Comparison of ENCODE assay signal across 14 cellular contexts in the genomic region with DNA sequence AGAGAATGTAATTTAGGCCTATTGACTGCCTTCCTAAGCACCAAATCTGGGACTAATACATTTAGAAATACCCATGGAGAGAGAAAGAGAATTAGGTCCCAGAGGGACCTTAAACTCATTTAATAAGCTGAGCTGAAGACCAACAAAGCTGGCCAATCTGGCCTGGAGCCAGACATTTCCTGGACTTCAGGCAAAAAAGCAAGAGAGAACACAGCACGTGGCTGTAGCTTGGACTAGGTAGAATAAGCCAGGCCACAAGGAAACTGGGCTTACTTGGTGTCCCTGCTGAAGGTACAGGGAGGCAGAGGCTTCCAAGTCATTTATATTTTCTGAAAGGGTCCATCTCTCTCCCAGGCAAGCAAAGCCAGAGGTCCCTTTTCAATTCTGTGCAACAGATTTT.
DNase-seq lines count a peak whose midpoint lies in the region; ATAC-seq and TF ChIP-seq lines count a peak whose summit lies in the region.
"Had no signal": no experiment of that assay in that cellular context is flagged by ENCODE, and none has a peak within 500 bp of the region (broad histone marks: within the 10 kb centered on the region; RNA-seq: fewer than 3 reads in every experiment).

No MANE protein-coding gene starts in this region.

- H3K9me3 ChIP-seq in mucosa of descending colon = no peaks in the 10 kb centered on the region

- H3K27me3 Mint-ChIP-seq in GM23338 (ENCODE audit: insufficient read depth, low read depth, poor library complexity) = peaks cover 4% of the 10 kb centered on the region
- H3K27me3 Mint-ChIP-seq in stimulated activated naive B cell treated with anti-CD40 and anti-IgM and Interleukin-4, amounts not matched to agents 10 μg/mL and 1 μg/mL and 100 μg/mL, for 72 hours = peaks cover 24 to 27% of the 10 kb centered on the region in 2 donors

- H2AFZ ChIP-seq in GM23338 = 0 out of 2 replicates have a peak overlapping the region, but pooled peaks have one; percentile 38

- no peak overlapping the region for H3K4me3 Mint-ChIP-seq in GM23338
- no peak overlapping the region for H3K4me3 Mint-ChIP-seq in stimulated activated naive B cell treated with anti-CD40 and anti-IgM and Interleukin-4, amounts not matched to agents 10 μg/mL and 1 μg/mL and 100 μg/mL, for 72 hours
- H3K4me3 Mint-ChIP-seq: activated CD8-positive, alpha-beta T cell treated with anti-CD3 and anti-CD28 coated beads, Interleukin-2, amount 10 ng/mL, durations not matched to agents 7 days and 5 days; CD8-positive, alpha-beta T cell; T-helper 17 cell had no signal

- TF ChIP-seq CTCF in GM23338 (conservative IDR thresholded peaks at IDR 0.05; ENCODE audit: low read depth in 2 of 2) (no peak), astrocyte of the spinal cord (IDR thresholded peaks at IDR 0.05; ENCODE audit: low read depth, low read length) (no peak), mucosa of descending colon (IDR thresholded peaks at IDR 0.05) (no peak)

- H3K27ac Mint-ChIP-seq in GM23338 = no peak overlapping the region
- H3K27ac Mint-ChIP-seq in stimulated activated naive B cell treated with anti-CD40 and anti-IgM and Interleukin-4, amounts not matched to agents 10 μg/mL and 1 μg/mL and 100 μg/mL, for 72 hours = no peak overlapping the region
- H3K27ac Mint-ChIP-seq: activated CD8-positive, alpha-beta T cell treated with anti-CD3 and anti-CD28 coated beads, Interleukin-2, amount 10 ng/mL, durations not matched to agents 7 days and 5 days; CD8-positive, alpha-beta T cell; T-helper 17 cell had no signal

- H3F3A ChIP-seq in GM23338 (replicated peaks; ENCODE audit: low read depth) = no peaks in the 10 kb centered on the region

- peaks cover 8% of the 10 kb centered on the region; the same call in 2 of the 3 replicates for H3K9me3 Mint-ChIP-seq in GM23338
- no peaks in the 10 kb centered on the region for H3K9me3 Mint-ChIP-seq in stimulated activated naive B cell treated with anti-CD40 and anti-IgM and Interleukin-4, amounts not matched to agents 10 μg/mL and 1 μg/mL and 100 μg/mL, for 72 hours
- H3K9me3 Mint-ChIP-seq: CD8-positive, alpha-beta T cell had no signal

- ATAC-seq in GM23338 (no peak), left cardiac atrium (peak; percentile 39 to 79), mucosa of descending colon (no peak)
- no peak for ATAC-seq in stimulated activated naive B cell treated with anti-CD40 and anti-IgM and Interleukin-4, amounts not matched to agents 10 μg/mL and 1 μg/mL and 100 μg/mL, for 72 hours (replicated peaks)
- ATAC-seq: activated CD8-positive, alpha-beta T cell treated with anti-CD3 and anti-CD28 coated beads, Interleukin-2, amount 10 ng/mL, durations not matched to agents 7 days and 5 days; CD8-positive, alpha-beta T cell; HepG2; T-helper 17 cell had no signal

- peaks cover 21% of the 10 kb centered on the region for H3K4me1 Mint-ChIP-seq in GM23338
- H3K4me1 Mint-ChIP-seq in stimulated activated naive B cell treated with anti-CD40 and anti-IgM and Interleukin-4, amounts not matched to agents 10 μg/mL and 1 μg/mL and 100 μg/mL, for 72 hours = no peaks in the 10 kb centered on the region
- H3K4me1 Mint-ChIP-seq: T-helper 17 cell had no signal

- H3K27ac ChIP-seq in GM23338 (ENCODE audit: low read depth) = no peak overlapping the region

- no peaks in the 10 kb centered on the region for H3K4me1 ChIP-seq in GM23338 (ENCODE audit: insufficient read depth)
- H3K4me1 ChIP-seq in mucosa of descending colon (ENCODE audit: low read depth) = no peaks in the 10 kb centered on the region

- in situ Hi-C loops in astrocyte of the spinal cord (cut with HindIII; ENCODE audit: low sequenced_read_pairs) = no loop called here

- no peaks in the 10 kb centered on the region for H3K79me2 ChIP-seq in GM23338 (replicated peaks; ENCODE audit: insufficient read depth)

- H3K9me2 ChIP-seq in GM23338 (ENCODE audit: insufficient read depth) = peaks cover 6% of the 10 kb centered on the region; the same call in 1 of the 2 replicates

- no peak for DNase-seq in GM23338 (ENCODE audit: low spot score)
- DNase-seq in astrocyte of the spinal cord (ENCODE audit: low read depth, low spot score) = peak; percentile 25
- DNase-seq in left cardiac atrium = peak; percentile 70
- DNase-seq in skeletal muscle cell (ENCODE audit: low read depth) = peak; percentile 0
- DNase-seq in stimulated activated naive B cell treated with anti-CD40 and anti-IgM and Interleukin-4, amounts not matched to agents 10 μg/mL and 1 μg/mL and 100 μg/mL, for 72 hours = no peak
- DNase-seq in MV-4-11 (lab: John Stamatoyannopoulos, UW) = no peak
- DNase-seq in mucosa of descending colon = no peak
- DNase-seq in H7 = no peak
- DNase-seq: activated CD8-positive, alpha-beta T cell treated with anti-CD3 and anti-CD28 coated beads, Interleukin-2, amount 10 ng/mL, durations not matched to agents 7 days and 5 days; CD8-positive, alpha-beta T cell; NCI-H2029; stimulated activated CD4-positive, alpha-beta T cell treated with anti-CD3 and anti-CD28 coated beads, Interleukin-12 subunit alpha, Interleukin-12 subunit beta, amount 100 ng/mL, for 4 hours; T-helper 17 cell had no signal

- H4K20me1 ChIP-seq in GM23338 (replicated peaks; ENCODE audit: insufficient read depth) = no peaks in the 10 kb centered on the region

- H3K4me3 ChIP-seq in GM23338 (no peak overlapping the region), astrocyte of the spinal cord (ENCODE audit: low read depth, low read length) (no peak overlapping the region), skeletal muscle cell (ENCODE audit: low read depth, low read length) (no peak overlapping the region), mucosa of descending colon (no peak overlapping the region), H7 (ENCODE audit: insufficient read depth, low read depth, low read length) (no peak overlapping the region)

- H3K4me2 ChIP-seq in GM23338 = no peak overlapping the region

- H3K27me3 ChIP-seq in GM23338 (ENCODE audit: insufficient read depth) (no peaks in the 10 kb centered on the region), H7 (ENCODE audit: control insufficient read depth, insufficient read depth, low read length) (no peaks in the 10 kb centered on the region; the same call in 1 of the 2 replicates)

- H3K36me3 ChIP-seq in GM23338 (ENCODE audit: insufficient read depth) (peaks cover 5% of the 10 kb centered on the region; the same call in 1 of the 2 replicates), mucosa of descending colon (ENCODE audit: low read depth) (no peaks in the 10 kb centered on the region), H7 (replicated peaks; ENCODE audit: control insufficient read depth, insufficient read depth, low read length) (no peaks in the 10 kb centered on the region)

- peaks cover 9% of the 10 kb centered on the region; the same call in 2 of the 3 replicates for H3K36me3 Mint-ChIP-seq in GM23338 (ENCODE audit: low read depth)
- H3K36me3 Mint-ChIP-seq in stimulated activated naive B cell treated with anti-CD40 and anti-IgM and Interleukin-4, amounts not matched to agents 10 μg/mL and 1 μg/mL and 100 μg/mL, for 72 hours = no peaks in the 10 kb centered on the region
- H3K36me3 Mint-ChIP-seq: CD8-positive, alpha-beta T cell had no signal

- intact Hi-C loops in left cardiac atrium (cut with DNase I) = no loop called here
- intact Hi-C loops in mucosa of descending colon (cut with DNase I, micrococcal nuclease) = no loop called here

TF ChIP-seq in GM23338, 12 proteins besides CTCF, POLR2A, EP300 and RAD21 (continues in another document):
- TF ChIP-seq, protein P1, sequence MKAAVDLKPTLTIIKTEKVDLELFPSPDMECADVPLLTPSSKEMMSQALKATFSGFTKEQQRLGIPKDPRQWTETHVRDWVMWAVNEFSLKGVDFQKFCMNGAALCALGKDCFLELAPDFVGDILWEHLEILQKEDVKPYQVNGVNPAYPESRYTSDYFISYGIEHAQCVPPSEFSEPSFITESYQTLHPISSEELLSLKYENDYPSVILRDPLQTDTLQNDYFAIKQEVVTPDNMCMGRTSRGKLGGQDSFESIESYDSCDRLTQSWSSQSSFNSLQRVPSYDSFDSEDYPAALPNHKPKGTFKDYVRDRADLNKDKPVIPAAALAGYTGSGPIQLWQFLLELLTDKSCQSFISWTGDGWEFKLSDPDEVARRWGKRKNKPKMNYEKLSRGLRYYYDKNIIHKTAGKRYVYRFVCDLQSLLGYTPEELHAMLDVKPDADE (IDR thresholded peaks at IDR 0.05) = no peak
- TF ChIP-seq, protein P2, sequence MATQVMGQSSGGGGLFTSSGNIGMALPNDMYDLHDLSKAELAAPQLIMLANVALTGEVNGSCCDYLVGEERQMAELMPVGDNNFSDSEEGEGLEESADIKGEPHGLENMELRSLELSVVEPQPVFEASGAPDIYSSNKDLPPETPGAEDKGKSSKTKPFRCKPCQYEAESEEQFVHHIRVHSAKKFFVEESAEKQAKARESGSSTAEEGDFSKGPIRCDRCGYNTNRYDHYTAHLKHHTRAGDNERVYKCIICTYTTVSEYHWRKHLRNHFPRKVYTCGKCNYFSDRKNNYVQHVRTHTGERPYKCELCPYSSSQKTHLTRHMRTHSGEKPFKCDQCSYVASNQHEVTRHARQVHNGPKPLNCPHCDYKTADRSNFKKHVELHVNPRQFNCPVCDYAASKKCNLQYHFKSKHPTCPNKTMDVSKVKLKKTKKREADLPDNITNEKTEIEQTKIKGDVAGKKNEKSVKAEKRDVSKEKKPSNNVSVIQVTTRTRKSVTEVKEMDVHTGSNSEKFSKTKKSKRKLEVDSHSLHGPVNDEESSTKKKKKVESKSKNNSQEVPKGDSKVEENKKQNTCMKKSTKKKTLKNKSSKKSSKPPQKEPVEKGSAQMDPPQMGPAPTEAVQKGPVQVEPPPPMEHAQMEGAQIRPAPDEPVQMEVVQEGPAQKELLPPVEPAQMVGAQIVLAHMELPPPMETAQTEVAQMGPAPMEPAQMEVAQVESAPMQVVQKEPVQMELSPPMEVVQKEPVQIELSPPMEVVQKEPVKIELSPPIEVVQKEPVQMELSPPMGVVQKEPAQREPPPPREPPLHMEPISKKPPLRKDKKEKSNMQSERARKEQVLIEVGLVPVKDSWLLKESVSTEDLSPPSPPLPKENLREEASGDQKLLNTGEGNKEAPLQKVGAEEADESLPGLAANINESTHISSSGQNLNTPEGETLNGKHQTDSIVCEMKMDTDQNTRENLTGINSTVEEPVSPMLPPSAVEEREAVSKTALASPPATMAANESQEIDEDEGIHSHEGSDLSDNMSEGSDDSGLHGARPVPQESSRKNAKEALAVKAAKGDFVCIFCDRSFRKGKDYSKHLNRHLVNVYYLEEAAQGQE (IDR thresholded peaks at IDR 0.05; ENCODE audit: unreplicated experiment) = no peak
- TF ChIP-seq ZNF331 (CRISPR knock-in tag; IDR thresholded peaks at IDR 0.05; ENCODE audit: low read depth) = no peak
- TF ChIP-seq JUNB (IDR thresholded peaks at IDR 0.05; ENCODE audit: unreplicated experiment) = no peak
- TF ChIP-seq ZNF114 (CRISPR knock-in tag; IDR thresholded peaks at IDR 0.05) = no peak
- TF ChIP-seq CREB1 (CRISPR knock-in tag; IDR thresholded peaks at IDR 0.05; ENCODE audit: low read depth) = no peak

Comparison
In these comparisons a context has a peak if more than half of its experiments do, and no peak if none do; other contexts are left out.
1. ATAC-seq: peak in left cardiac atrium (2 of 2); none in GM23338 (single experiment), stimulated activated naive B cell treated with anti-CD40 and anti-IgM and Interleukin-4, amounts not matched to agents 10 μg/mL and 1 μg/mL and 100 μg/mL, for 72 hours (0 of 2) and mucosa of descending colon (single experiment).
2. DNase-seq: peak in astrocyte of the spinal cord (single experiment), left cardiac atrium (single experiment) and skeletal muscle cell (single experiment); none in GM23338 (single experiment), stimulated activated naive B cell treated with anti-CD40 and anti-IgM and Interleukin-4, amounts not matched to agents 10 μg/mL and 1 μg/mL and 100 μg/mL, for 72 hours (single experiment), MV-4-11 (single experiment), mucosa of descending colon (0 of 3) and H7 (single experiment).